28 cellular contexts compared by ENCODE assay signal in genomic region chr17:17057057-17057551, GRCh38. TPM values are rescaled to one million over a fixed set of nuclear protein-coding genes. Genes with fewer than 3 reads are reported as not detected.
A peak's percentile ranks its signal among the peaks of the same experiment; 100 is the strongest.
DNase-seq lines count a peak whose midpoint lies in the region; ATAC-seq and TF ChIP-seq lines count a peak whose summit lies in the region.
"Had no signal": no experiment of that assay in that cellular context is flagged by ENCODE, and none has a peak within 500 bp of the region (broad histone marks: within the 10 kb centered on the region; RNA-seq: fewer than 3 reads in every experiment).

No MANE protein-coding gene starts in this region.

- H3K9me3 ChIP-seq in ascending aorta (no peaks in the 10 kb centered on the region), tibial artery (no peaks in the 10 kb centered on the region)
- H3K9me3 ChIP-seq: A549, BE2C, SJCRH30 had no signal

- H3K36me3 ChIP-seq in ascending aorta: peaks cover 4 to 7% of the 10 kb centered on the region in 2 donors
- no peaks in the 10 kb centered on the region for H3K36me3 ChIP-seq in tibial artery
- H3K36me3 ChIP-seq: BE2C had no signal

- TF ChIP-seq CTCF in ascending aorta (IDR thresholded peaks at IDR 0.05): no peak
- TF ChIP-seq CTCF in nephron (IDR thresholded peaks at IDR 0.05; ENCODE audit: unreplicated experiment in 3 of 3): no peak
- TF ChIP-seq CTCF in tibial artery (IDR thresholded peaks at IDR 0.05): no peak

- H3K27ac Mint-ChIP-seq in nephron: peak overlapping the region; percentile 13 to 57 (median 35)
- H3K27ac Mint-ChIP-seq: activated CD4-positive, alpha-beta T cell treated with anti-CD3 and anti-CD28 coated beads, Interleukin-2, amount 10 ng/mL, durations not matched to agents 7 days and 5 days; stimulated activated naive CD8-positive, alpha-beta T cell treated with anti-CD3 and anti-CD28 coated beads, Interleukin-15, amount 100 ng/mL, for 72 hours; T-helper 17 cell had no signal

- no peak overlapping the region for H3K4me3 Mint-ChIP-seq in nephron
- H3K4me3 Mint-ChIP-seq: activated CD4-positive, alpha-beta T cell treated with anti-CD3 and anti-CD28 coated beads, Interleukin-2, amount 10 ng/mL, durations not matched to agents 7 days and 5 days; naive thymus-derived CD8-positive, alpha-beta T cell; stimulated activated naive CD8-positive, alpha-beta T cell treated with anti-CD3 and anti-CD28 coated beads, Interleukin-15, amount 100 ng/mL, for 72 hours; T-helper 17 cell had no signal

- no peaks in the 10 kb centered on the region for H3K9me3 Mint-ChIP-seq in nephron
- H3K9me3 Mint-ChIP-seq: activated CD4-positive, alpha-beta T cell treated with anti-CD3 and anti-CD28 coated beads, Interleukin-2, amount 10 ng/mL, durations not matched to agents 7 days and 5 days; naive thymus-derived CD8-positive, alpha-beta T cell; stimulated activated naive CD8-positive, alpha-beta T cell treated with anti-CD3 and anti-CD28 coated beads, Interleukin-15, amount 100 ng/mL, for 72 hours had no signal

- peak overlapping the region; percentile 81 to 82 for H3K27ac ChIP-seq in ascending aorta
- peak overlapping the region; percentile 85 to 92 for H3K27ac ChIP-seq in tibial artery
- H3K27ac ChIP-seq: foreskin keratinocyte, parathyroid adenoma, SJCRH30 had no signal

- H3K36me3 Mint-ChIP-seq in nephron (ENCODE audit: low read depth): peaks cover 4% of the 10 kb centered on the region

- H3K27me3 ChIP-seq in ascending aorta: no peaks in the 10 kb centered on the region
- no peaks in the 10 kb centered on the region for H3K27me3 ChIP-seq in tibial artery
- H3K27me3 ChIP-seq: BE2C, foreskin keratinocyte, SJCRH30 had no signal

- H3K4me1 ChIP-seq in ascending aorta (peaks cover 13 to 39% of the 10 kb centered on the region in 2 donors), tibial artery (peaks cover 26 to 100% (median 91%) of the 10 kb centered on the region in 4 donors)
- H3K4me1 ChIP-seq: BE2C had no signal

- H3K4me3 ChIP-seq in ascending aorta: no peak overlapping the region
- H3K4me3 ChIP-seq in tibial artery: no peak overlapping the region
- H3K4me3 ChIP-seq: A549, SJCRH30, skin epidermis had no signal

- intact Hi-C loops in ascending aorta (cut with DNase I) (loop anchor here (10.0 kb wide), 1 partner anchor 48 kb away; no protein-coding TSS in a partner anchor), tibial artery (cut with DNase I; ENCODE audit: low total_unique reads) (no loop called here)

- ATAC-seq in HG02759 (IDR thresholded peaks at IDR 0.05; ENCODE audit: unreplicated experiment) (no peak), GM18505 (IDR thresholded peaks at IDR 0.05; ENCODE audit: unreplicated experiment) (no peak)
- ATAC-seq: A549; foreskin keratinocyte; naive thymus-derived CD8-positive, alpha-beta T cell; stimulated activated naive CD8-positive, alpha-beta T cell treated with anti-CD3 and anti-CD28 coated beads, Interleukin-15, amount 100 ng/mL, for 72 hours; T-helper 17 cell had no signal

- peak; percentile 27 for DNase-seq in activated effector memory CD4-positive, alpha-beta T cell treated with anti-CD3 and anti-CD28 coated beads, Interleukin-2, amount 50 U/mL, for 16 hours
- no peak for DNase-seq in activated effector memory CD4-positive, alpha-beta T cell treated with Interleukin-2 at 50 U/mL for 16 hours
- DNase-seq in ascending aorta (ENCODE audit: low spot score in 2 of 2): peak in 1 of 2 donors; percentile 53
- DNase-seq in tibial artery: peak in 1 of 2 donors; percentile 65
- no peak for DNase-seq in NCI-H1930 (lab: John Stamatoyannopoulos, UW)
- DNase-seq: activated CD4-positive, alpha-beta T cell treated with anti-CD3 and anti-CD28 coated beads, Interleukin-2, amount 10 ng/mL, durations not matched to agents 7 days and 5 days; activated CD8-positive, alpha-beta memory T cell treated with anti-CD3 and anti-CD28 coated beads, Interleukin-2, amount 50 U/mL, for 48 hours; activated gamma-delta T cell treated with Interleukin-2 at 50 U/mL for 16 hours; amygdala; BE2C; central memory CD4-positive, alpha-beta T cell; foreskin keratinocyte; hypothalamus; mesenchymal stem cell; NCI-H1417 treated with DMSO at 0.1 percent for 48 hours; NCI-H2171 treated with DMSO at 0.1 percent for 48 hours; NCI-H774; stimulated activated CD4-positive, alpha-beta T cell treated with anti-CD3 and anti-CD28 coated beads, Interleukin-4, amount 100 ng/mL, for 1 hour; stimulated activated naive CD8-positive, alpha-beta T cell treated with anti-CD3 and anti-CD28 coated beads, Interleukin-15, amount 100 ng/mL, for 72 hours; T-helper 17 cell had no signal

- H3K27me3 Mint-ChIP-seq in nephron (ENCODE audit: low read depth): no peaks in the 10 kb centered on the region
- H3K27me3 Mint-ChIP-seq: activated CD4-positive, alpha-beta T cell treated with anti-CD3 and anti-CD28 coated beads, Interleukin-2, amount 10 ng/mL, durations not matched to agents 7 days and 5 days; naive thymus-derived CD8-positive, alpha-beta T cell; stimulated activated naive CD8-positive, alpha-beta T cell treated with anti-CD3 and anti-CD28 coated beads, Interleukin-15, amount 100 ng/mL, for 72 hours; T-helper 17 cell had no signal

- peaks cover 69% of the 10 kb centered on the region for H3K4me1 Mint-ChIP-seq in nephron

- TF ChIP-seq POLR2A in GM18505 (IDR thresholded peaks at IDR 0.05; ENCODE audit: borderline replicate concordance, extremely low read depth, insufficient read depth, insufficient read length): no peak

RNA-seq across cellular contexts. Expression of gene MPRIP, which starts 14.8 kb away (rescaled TPM):
- 246 TPM for total RNA-seq in ascending aorta
